Comparison of ENCODE assay signal across 8 cellular contexts in genomic region chr3:171021377-171021776, GRCh38. TPM values are rescaled to one million over a fixed set of nuclear protein-coding genes. Genes with fewer than 3 reads are reported as not detected.
"Had no signal": no experiment of that assay in that cellular context is flagged by ENCODE, and none has a peak within 500 bp of the region (broad histone marks: within the 10 kb centered on the region; RNA-seq: fewer than 3 reads in every experiment).

No MANE protein-coding gene starts in this region.

- H3K9ac ChIP-seq: KMS-11 had no signal

- DNase-seq: H9, HCEC 1CT had no signal

- H3K4me2 ChIP-seq: GM23338, KMS-11 had no signal

- FAIRE-seq: H1, H54, HTR-8/SVneo had no signal

- ATAC-seq: GM23338 had no signal

- H3K27ac ChIP-seq: KMS-11 had no signal

- H3K4me3 ChIP-seq: GM23338 had no signal

- H2AFZ ChIP-seq: GM23338 had no signal

RNA-seq across cellular contexts. Expression of gene SLC2A2, which starts 5.1 kb away (rescaled TPM):
- total RNA-seq: GM23338, H1, H9 had no signal
- polyA plus RNA-seq: GM23338, H1, IgD-negative memory B cell had no signal
